9 cellular contexts compared by ENCODE assay signal in the genomic region with DNA sequence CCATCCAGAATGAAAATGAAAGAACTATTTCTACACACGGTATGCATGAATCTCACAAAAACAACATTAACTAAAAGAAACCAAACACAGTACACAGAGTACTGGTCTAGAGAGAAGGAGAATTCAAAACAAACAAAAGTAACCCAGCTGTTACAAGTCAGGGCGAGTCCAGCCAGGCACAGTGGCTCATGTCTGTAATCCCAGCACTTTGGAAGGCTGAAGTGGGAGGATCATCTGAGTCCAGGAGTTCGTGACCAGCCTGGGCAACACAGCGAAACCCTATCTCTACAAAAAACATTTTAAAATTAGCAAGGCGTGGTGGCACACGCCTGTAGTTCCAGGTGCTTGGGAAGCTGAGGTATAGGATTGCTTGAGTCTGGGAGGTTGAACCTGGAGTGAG. TPM values are rescaled to one million over a fixed set of nuclear protein-coding genes. Genes with fewer than 3 reads are reported as not detected.
DNase-seq lines count a peak whose midpoint lies in the region; ATAC-seq and TF ChIP-seq lines count a peak whose summit lies in the region.
"Had no signal": no experiment of that assay in that cellular context is flagged by ENCODE, and none has a peak within 500 bp of the region (broad histone marks: within the 10 kb centered on the region; RNA-seq: fewer than 3 reads in every experiment).

No MANE protein-coding gene starts in this region.

- H3K4me3 Mint-ChIP-seq in CD4-positive, alpha-beta memory T cell: peak overlapping the region; percentile 94 to 100 (median 96)
- H3K4me3 Mint-ChIP-seq in nephron progenitor cell: peak overlapping the region; percentile 95

- H3K27me3 Mint-ChIP-seq in CD4-positive, alpha-beta memory T cell: no peaks in the 10 kb centered on the region
- H3K27me3 Mint-ChIP-seq in nephron progenitor cell (ENCODE audit: low read depth, poor library complexity): no peaks in the 10 kb centered on the region

- POLR2A ChIA-PET in CD4-positive, alpha-beta memory T cell (lab: Charles Lee; ENCODE audit: partially characterized antibody): interaction anchor here (0.9 to 4.7 kb wide), 16 partner anchors 8 to 136 kb away, joined by 3 to 154 read pairs (median 18); a partner anchor contains a TSS

- H2AFZ ChIP-seq in Karpas-422 (ENCODE audit: low read length): no peak overlapping the region

- no peaks in the 10 kb centered on the region for H3K9me3 ChIP-seq in CD4-positive, alpha-beta memory T cell (ENCODE audit: control insufficient read depth in 1 of 2, low read length in 2 of 2)
- no peaks in the 10 kb centered on the region for H3K9me3 ChIP-seq in Karpas-422 (ENCODE audit: low read length)

- H3K27ac ChIP-seq in CD4-positive, alpha-beta memory T cell (ENCODE audit: low read depth, low read length): peak overlapping the region; percentile 94
- H3K27ac ChIP-seq in Karpas-422 (ENCODE audit: low read length) (no peak overlapping the region), caudate nucleus (ENCODE audit: low read depth, low read length) (peak overlapping the region; percentile 92)

- H3K4me1 ChIP-seq in CD4-positive, alpha-beta memory T cell (ENCODE audit: insufficient read depth, low read length): peaks cover 43% of the 10 kb centered on the region
- peaks cover 19% of the 10 kb centered on the region for H3K4me1 ChIP-seq in Karpas-422 (ENCODE audit: low read length)

- no peaks in the 10 kb centered on the region for H3K9me2 ChIP-seq in Karpas-422 (replicated peaks; ENCODE audit: insufficient read depth, low read length)

- DNase-seq in CD4-positive, alpha-beta memory T cell: no peak
- DNase-seq in Karpas-422 (no peak), caudate nucleus (lab: John Stamatoyannopoulos, UW) (no peak), nephron progenitor cell (no peak), anterior cingulate cortex (lab: John Stamatoyannopoulos, UW) (no peak), left lobe of liver (ENCODE audit: low spot score) (no peak), iPS-NIHi7 (ENCODE audit: extremely low spot score) (no peak)
- no peak for DNase-seq in stimulated activated naive CD4-positive, alpha-beta T cell (lab: John Stamatoyannopoulos, UW)
- DNase-seq: kidney had no signal

- peaks cover 10 to 30% of the 10 kb centered on the region in 2 donors for H3K36me3 Mint-ChIP-seq in CD4-positive, alpha-beta memory T cell
- H3K36me3 Mint-ChIP-seq in nephron progenitor cell (ENCODE audit: low read depth): peaks cover 23% of the 10 kb centered on the region

- no peaks in the 10 kb centered on the region for H3K27me3 ChIP-seq in CD4-positive, alpha-beta memory T cell (ENCODE audit: insufficient read depth, low read length)
- no peaks in the 10 kb centered on the region for H3K27me3 ChIP-seq in Karpas-422 (ENCODE audit: low read length)

- peaks cover 37 to 59% (median 49%) of the 10 kb centered on the region in 4 donors for H3K4me1 Mint-ChIP-seq in CD4-positive, alpha-beta memory T cell
- peaks cover 36% of the 10 kb centered on the region for H3K4me1 Mint-ChIP-seq in nephron progenitor cell

- CTCF ChIA-PET in CD4-positive, alpha-beta memory T cell (lab: Charles Lee; ENCODE audit: partially characterized antibody): interaction anchor here (1.3 to 4.0 kb wide), 16 partner anchors 8 to 177 kb away, joined by 3 to 151 read pairs (median 29); a partner anchor contains a TSS

- H3K36me3 ChIP-seq in CD4-positive, alpha-beta memory T cell (ENCODE audit: insufficient read depth, low read length): peaks cover 11% of the 10 kb centered on the region
- H3K36me3 ChIP-seq in Karpas-422 (ENCODE audit: insufficient read depth, low read length): peaks cover 11% of the 10 kb centered on the region

- H3K79me2 ChIP-seq in Karpas-422 (ENCODE audit: low read length): peaks cover 35% of the 10 kb centered on the region

- H3K4me3 ChIP-seq in CD4-positive, alpha-beta memory T cell (ENCODE audit: low read length in 2 of 2): no peak overlapping the region
- H3K4me3 ChIP-seq in Karpas-422 (ENCODE audit: low read length): peak overlapping the region; percentile 81; the same call in 1 of the 2 replicates

- H3K9ac ChIP-seq in Karpas-422 (ENCODE audit: low read length): peak overlapping the region; percentile 92

- no peaks in the 10 kb centered on the region for H3K9me3 Mint-ChIP-seq in CD4-positive, alpha-beta memory T cell
- peaks cover 4% of the 10 kb centered on the region for H3K9me3 Mint-ChIP-seq in nephron progenitor cell

- H3K27ac Mint-ChIP-seq in CD4-positive, alpha-beta memory T cell: peak overlapping the region; percentile 91 to 100 (median 99)
- H3K27ac Mint-ChIP-seq in nephron progenitor cell: no peak overlapping the region

- H4K20me1 ChIP-seq in Karpas-422 (ENCODE audit: insufficient read depth, low read depth, low read length): no peaks in the 10 kb centered on the region

- peak overlapping the region; percentile 79 for H3K4me2 ChIP-seq in Karpas-422 (ENCODE audit: low read depth, low read length, poor library complexity, severe bottlenecking)

- no peak for TF ChIP-seq CTCF in nephron progenitor cell (IDR thresholded peaks at IDR 0.05)

- ATAC-seq in left lobe of liver: no peak

- intact Hi-C loops in CD4-positive, alpha-beta memory T cell (cut with micrococcal nuclease): no loop called here

RNA-seq across cellular contexts. Expression of a gene that starts 1.7 kb away (rescaled TPM):
- total RNA-seq in CD4-positive, alpha-beta memory T cell: 10 to 100 TPM; 53.1 to 56.3 TPM
- polyA plus RNA-seq in CD4-positive, alpha-beta memory T cell: 100 to 1,000 TPM in 1 of 2 donors, 10 to 100 TPM in 1; 96.4 to 135 TPM
- 99.7 and 123 TPM in 2 replicates for total RNA-seq in Karpas-422 (2014; rRNA removed; shearing (Covaris generic); ENCODE audit: low replicate concordance)
- 47.9 TPM for total RNA-seq in left lobe of liver

RNA-seq across cellular contexts. Expression of a gene that starts 27.6 kb away (rescaled TPM):
- total RNA-seq in CD4-positive, alpha-beta memory T cell: 10 to 100 TPM; 17.5 to 18.4 TPM
- 1 to 10 TPM; 2.9 TPM for polyA plus RNA-seq in CD4-positive, alpha-beta memory T cell
- 6.0 and 10.4 TPM in 2 replicates for total RNA-seq in Karpas-422 (2014; rRNA removed; shearing (Covaris generic); ENCODE audit: low replicate concordance)
- total RNA-seq in left lobe of liver: 4.7 TPM

RNA-seq across cellular contexts. Expression of a gene that starts 34.8 kb away (rescaled TPM):
- total RNA-seq in CD4-positive, alpha-beta memory T cell: 10 to 100 TPM; 74.4 to 79.4 TPM
- polyA plus RNA-seq in CD4-positive, alpha-beta memory T cell: under 1 TPM; 0.10 to 0.65 TPM
- 0.32 TPM in 1 of 2 replicates, not detected in the other for total RNA-seq in Karpas-422 (2014; rRNA removed; shearing (Covaris generic); ENCODE audit: low replicate concordance)
- total RNA-seq in left lobe of liver: 7.3 TPM
